ENCODE assay signal across 15 cellular contexts in the genomic region with DNA sequence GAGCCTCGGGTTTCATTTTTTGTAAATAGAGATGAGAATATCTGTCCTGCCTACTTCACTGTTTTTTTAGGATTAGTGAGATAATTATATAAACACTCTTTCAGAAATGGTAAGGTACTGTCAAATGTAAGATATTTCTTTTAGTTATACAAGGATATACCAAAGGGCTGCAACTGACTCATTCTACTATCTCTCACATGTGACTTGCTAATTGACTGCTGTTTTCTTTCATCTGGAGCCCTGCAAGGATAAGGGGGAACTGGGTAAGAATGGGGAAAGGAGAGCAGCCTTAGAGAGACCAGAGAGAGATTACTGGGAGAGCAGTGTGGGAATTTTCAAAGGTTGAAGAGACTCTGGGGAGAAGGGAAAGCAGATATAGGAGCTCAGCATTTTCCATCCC. TPM values are rescaled to one million over a fixed set of nuclear protein-coding genes. Genes with fewer than 3 reads are reported as not detected.
A peak's percentile ranks its signal among the peaks of the same experiment; 100 is the strongest.
DNase-seq lines count a peak whose midpoint lies in the region; ATAC-seq and TF ChIP-seq lines count a peak whose summit lies in the region.
"Had no signal": no experiment of that assay in that cellular context is flagged by ENCODE, and none has a peak within 500 bp of the region (broad histone marks: within the 10 kb centered on the region; RNA-seq: fewer than 3 reads in every experiment).

No MANE protein-coding gene starts in this region.

- H3K4ac ChIP-seq in mesendoderm (ENCODE audit: low read depth, low read length), result no peak overlapping the region

- H3K9me3 ChIP-seq in HUES64 (ENCODE audit: insufficient read depth, low read depth, low read length), result no peaks in the 10 kb centered on the region
- no peaks in the 10 kb centered on the region for H3K9me3 ChIP-seq in lower lobe of right lung
- no peaks in the 10 kb centered on the region for H3K9me3 ChIP-seq in gastrocnemius medialis
- H3K9me3 ChIP-seq: heart left ventricle, SJCRH30, vagina had no signal

- H2AK5ac ChIP-seq in mesendoderm (ENCODE audit: low read length), result no peak overlapping the region

- peak; percentile 64 for DNase-seq in Caki2 (ENCODE audit: low read depth)
- peak; percentile 16 for DNase-seq in brain microvascular endothelial cell
- peak; percentile 91 for DNase-seq in mesendoderm
- DNase-seq in CD14-positive monocyte (ENCODE audit: low spot score), result no peak
- no peak for DNase-seq in activated gamma-delta T cell treated with Interleukin-2 at 50 U/mL for 16 hours
- no peak for DNase-seq in lower lobe of right lung
- no peak for DNase-seq in gastrocnemius medialis
- DNase-seq: activated T-cell treated with anti-CD3 and anti-CD28 coated beads, Interleukin-2, amount 50 U/mL, for 4 hours; heart left ventricle; SJCRH30; WERI-Rb-1 had no signal

- no peak overlapping the region for H2BK5ac ChIP-seq in mesendoderm (ENCODE audit: low read length)

- H3K4me3 ChIP-seq in HUES64 (ENCODE audit: low read length) (no peak overlapping the region), brain microvascular endothelial cell (ENCODE audit: low read depth, low read length) (no peak overlapping the region), mesendoderm (ENCODE audit: low read length) (no peak overlapping the region), lower lobe of right lung (no peak overlapping the region), gastrocnemius medialis (no peak overlapping the region)
- H3K4me3 ChIP-seq: heart left ventricle, SJCRH30, vagina had no signal

- ATAC-seq in lower lobe of right lung (no peak), gastrocnemius medialis (no peak)
- ATAC-seq: activated T-cell treated with anti-CD3 and anti-CD28 coated beads, Interleukin-2, amount 50 U/mL, for 4 hours had no signal

- peaks cover 0 to 2% (median 0%) of the 10 kb centered on the region in 3 donors for H3K27me3 Mint-ChIP-seq in CD14-positive monocyte (ENCODE audit: low read depth in 3 of 3)
- H3K27me3 Mint-ChIP-seq: dendritic cell treated with granulocyte-macrophage colony-stimulating factor and Interleukin-4, amounts not matched to agents 40 ng/mL and 50 ng/mL, for 4 days had no signal

- no peak overlapping the region for H3K18ac ChIP-seq in mesendoderm (ENCODE audit: low read length)

- H4K8ac ChIP-seq in mesendoderm (ENCODE audit: low read depth, low read length), result no peak overlapping the region

- peaks cover 23% of the 10 kb centered on the region for H3K79me2 ChIP-seq in mesendoderm (ENCODE audit: control insufficient read depth, insufficient read depth, low read length)

- H3K9ac ChIP-seq in HUES64 (ENCODE audit: low read depth, low read length) (no peak overlapping the region), mesendoderm (ENCODE audit: low read length) (no peak overlapping the region)

- TF ChIP-seq CTCF in brain microvascular endothelial cell (IDR thresholded peaks at IDR 0.05; ENCODE audit: low read depth, low read length, missing control alignments) (no peak), CD14-positive monocyte (IDR thresholded peaks at IDR 0.05) (no peak), lower lobe of right lung (IDR thresholded peaks at IDR 0.05) (no peak), gastrocnemius medialis (IDR thresholded peaks at IDR 0.05 in 4 of 5, conservative IDR thresholded peaks at IDR 0.05 in 1 of 5) (no peak)

- H3K4me2 ChIP-seq in mesendoderm (ENCODE audit: low read length), result no peak overlapping the region

- 0 out of 2 replicates have a peak overlapping the region, but pooled peaks have one; percentile 1 for H3K27ac ChIP-seq in HUES64 (ENCODE audit: low read depth, low read length)
- no peak overlapping the region for H3K27ac ChIP-seq in brain microvascular endothelial cell
- no peak overlapping the region for H3K27ac ChIP-seq in mesendoderm (ENCODE audit: low read depth, low read length)
- H3K27ac ChIP-seq in lower lobe of right lung, result no peak overlapping the region
- no peak overlapping the region for H3K27ac ChIP-seq in gastrocnemius medialis
- H3K27ac ChIP-seq: C4-2B, SJCRH30, vagina, WERI-Rb-1 had no signal

- H2BK120ac ChIP-seq in mesendoderm (ENCODE audit: low read depth, low read length), result no peak overlapping the region

- peaks cover 12% of the 10 kb centered on the region for H3K36me3 ChIP-seq in HUES64 (ENCODE audit: insufficient read depth, low read length)
- no peaks in the 10 kb centered on the region for H3K36me3 ChIP-seq in brain microvascular endothelial cell (replicated peaks)
- H3K36me3 ChIP-seq in mesendoderm (ENCODE audit: control insufficient read depth, insufficient read depth, low read length), result no peaks in the 10 kb centered on the region
- H3K36me3 ChIP-seq in lower lobe of right lung, result peaks cover 9% of the 10 kb centered on the region
- H3K36me3 ChIP-seq in gastrocnemius medialis, result no peaks in the 10 kb centered on the region

- TF ChIP-seq POLR2A in gastrocnemius medialis (IDR thresholded peaks at IDR 0.05), result no peak

- H2BK15ac ChIP-seq in mesendoderm (replicated peaks; ENCODE audit: low read depth), result no peak overlapping the region

- H4K5ac ChIP-seq in mesendoderm (ENCODE audit: low read length), result no peak overlapping the region

- H3K9me3 Mint-ChIP-seq in CD14-positive monocyte, result peaks cover 0 to 5% (median 2%) of the 10 kb centered on the region in 7 donors
- H3K9me3 Mint-ChIP-seq: activated T-cell treated with anti-CD3 and anti-CD28 coated beads, Interleukin-2, amount 50 U/mL, for 4 hours; dendritic cell treated with granulocyte-macrophage colony-stimulating factor and Interleukin-4, amounts not matched to agents 40 ng/mL and 50 ng/mL, for 4 days had no signal

- no peaks in the 10 kb centered on the region for H3K27me3 ChIP-seq in HUES64 (ENCODE audit: insufficient read depth, low read length)
- H3K27me3 ChIP-seq in brain microvascular endothelial cell (replicated peaks), result no peaks in the 10 kb centered on the region
- H3K27me3 ChIP-seq in mesendoderm (ENCODE audit: insufficient read depth, low read length, poor library complexity), result no peaks in the 10 kb centered on the region
- no peaks in the 10 kb centered on the region for H3K27me3 ChIP-seq in lower lobe of right lung (ENCODE audit: low read depth)
- H3K27me3 ChIP-seq in gastrocnemius medialis, result no peaks in the 10 kb centered on the region
- H3K27me3 ChIP-seq: heart left ventricle, SJCRH30, vagina had no signal

- peaks cover 10% of the 10 kb centered on the region for H3K4me1 Mint-ChIP-seq in CD14-positive monocyte

- no peak overlapping the region for H3K23ac ChIP-seq in mesendoderm (ENCODE audit: low read length)

- H3K36me3 Mint-ChIP-seq in CD14-positive monocyte, result peaks cover 40 to 54% of the 10 kb centered on the region in 2 donors

- no peak overlapping the region for H3K56ac ChIP-seq in mesendoderm (ENCODE audit: low read length)

- H3K4me1 ChIP-seq in HUES64 (ENCODE audit: insufficient read depth, low read length) (peaks cover 12% of the 10 kb centered on the region), mesendoderm (ENCODE audit: control insufficient read depth, low read depth, low read length) (peaks cover 6% of the 10 kb centered on the region), lower lobe of right lung (peaks cover 17% of the 10 kb centered on the region), gastrocnemius medialis (peaks cover 9 to 28% of the 10 kb centered on the region in 2 donors)
- H3K4me1 ChIP-seq: SJCRH30 had no signal

- intact Hi-C loops in CD14-positive monocyte (cut with micrococcal nuclease), result no loop called here
- intact Hi-C loops in lower lobe of right lung (cut with DNase I), result no loop called here
- intact Hi-C loops in gastrocnemius medialis (cut with DNase I; ENCODE audit: low total_unique reads), result no loop called here

- in situ Hi-C loops in Caki2 (cut with HindIII; ENCODE audit: low pct_unique_long_range_greater_than_20kb, low sequenced_read_pairs), result no loop called here
- in situ Hi-C loops in brain microvascular endothelial cell (cut with HindIII; ENCODE audit: low pct_ligation_motif_present, low sequenced_read_pairs), result no loop called here
- in situ Hi-C loops in gastrocnemius medialis (cut with MboI; ENCODE audit: low sequenced_read_pairs in 4 of 4), result no loop called here

- WGBS in HUES64, result 100% methylated on average over 1 of the region's 1 CpG
- WGBS in mesendoderm (ENCODE audit: extremely low coverage, insufficient coverage, low lambda C conversion rate), result no CpG with 5 or more reads among the region's 1 CpG

- H3K27ac Mint-ChIP-seq in CD14-positive monocyte, result peak overlapping the region in 2 of 7 donors; percentile 0 to 59
- H3K27ac Mint-ChIP-seq: dendritic cell treated with granulocyte-macrophage colony-stimulating factor and Interleukin-4, amounts not matched to agents 40 ng/mL and 50 ng/mL, for 4 days had no signal

- no peak overlapping the region for H3K4me3 Mint-ChIP-seq in CD14-positive monocyte
- H3K4me3 Mint-ChIP-seq: activated T-cell treated with anti-CD3 and anti-CD28 coated beads, Interleukin-2, amount 50 U/mL, for 4 hours; dendritic cell treated with granulocyte-macrophage colony-stimulating factor and Interleukin-4, amounts not matched to agents 40 ng/mL and 50 ng/mL, for 4 days had no signal

- H3K79me1 ChIP-seq in mesendoderm (ENCODE audit: low read length), result peaks cover 16% of the 10 kb centered on the region

RNA-seq across cellular contexts. Expression of a gene that starts 15.5 kb away (rescaled TPM):
- 17.0 and 30.0 TPM in 2 replicates for total RNA-seq in Caki2 (2014; rRNA removed; shearing (Covaris generic); ENCODE audit: low replicate concordance)
- 16.1 TPM for polyA plus RNA-seq in HUES64 (2013, experiment 1 of 2)
- 18.7 TPM for polyA plus RNA-seq in HUES64 (2013, experiment 2 of 2)
- 15.4 TPM for polyA plus RNA-seq in mesendoderm (2013, experiment 1 of 2)
- polyA plus RNA-seq in mesendoderm (2013, experiment 2 of 2), result 14.5 TPM
- polyA plus RNA-seq in CD14-positive monocyte, result 1 to 10 TPM; 7.4 to 9.0 TPM
- total RNA-seq in lower lobe of right lung (26.2 TPM), gastrocnemius medialis (10 to 100 TPM; 18.1 to 49.7 (median 21.0) TPM)

Comparison
In these comparisons a context has a peak if more than half of its experiments do, and no peak if none do; other contexts are left out.
1. DNase-seq: peak in Caki2 (single experiment), brain microvascular endothelial cell (single experiment) and mesendoderm (single experiment); none in CD14-positive monocyte (single experiment), activated gamma-delta T cell treated with Interleukin-2 at 50 U/mL for 16 hours (single experiment), lower lobe of right lung (single experiment) and gastrocnemius medialis (0 of 2).